Comparison of ENCODE assay signal across 28 cellular contexts in genomic region chr21:44466351-44466954, GRCh38. TPM values are rescaled to one million over a fixed set of nuclear protein-coding genes. Genes with fewer than 3 reads are reported as not detected.
DNase-seq lines count a peak whose midpoint lies in the region; ATAC-seq, FAIRE-seq and TF ChIP-seq lines count a peak whose summit lies in the region.
"Had no signal": no experiment of that assay in that cellular context is flagged by ENCODE, and none has a peak within 500 bp of the region (broad histone marks: within the 10 kb centered on the region; RNA-seq: fewer than 3 reads in every experiment).

No MANE protein-coding gene starts in this region.

- no TSS peak for BruUV-seq in HepG2 (replicated peaks; lab: Mats Ljungman, UMichigan)

- H2BK12ac ChIP-seq in neuronal stem cell (ENCODE audit: low read length) = no peak overlapping the region

- no peak for TF ChIP-seq POLR2A in HepG2 (IDR thresholded peaks at IDR 0.05; ENCODE audit: insufficient read depth in 1 of 2, low read depth in 2 of 2, low read length in 2 of 2)
- no peak for TF ChIP-seq POLR2A in right lobe of liver (IDR thresholded peaks at IDR 0.05)

- no peak for TF ChIP-seq CTCF in HepG2 (CRISPR knock-in tag; IDR thresholded peaks at IDR 0.05)
- no peak for TF ChIP-seq CTCF in right lobe of liver (IDR thresholded peaks at IDR 0.05)
- TF ChIP-seq CTCF in tibial artery (IDR thresholded peaks at IDR 0.05) = no peak

- H3K27ac ChIP-seq in HepG2 (ENCODE audit: extremely low read length, insufficient read depth, low read length) = no peak overlapping the region
- H3K27ac ChIP-seq in right lobe of liver = no peak overlapping the region
- H3K27ac ChIP-seq in neuronal stem cell (replicated peaks; ENCODE audit: low read length) = no peak overlapping the region
- no peak overlapping the region for H3K27ac ChIP-seq in tibial artery
- H3K27ac ChIP-seq: BLaER1, GM23248, Peyer's patch had no signal

- ATAC-seq in HepG2 (no peak), right lobe of liver (no peak), HG03571 (IDR thresholded peaks at IDR 0.05; ENCODE audit: unreplicated experiment) (no peak)

- peak overlapping the region; percentile 87 for H3K23ac ChIP-seq in neuronal stem cell (ENCODE audit: low read depth, low read length, poor library complexity)

- H2AFZ ChIP-seq in HepG2 (ENCODE audit: low read length) = no peak overlapping the region
- H2AFZ ChIP-seq in neuronal stem cell (ENCODE audit: low read length) = no peak overlapping the region
- H2AFZ ChIP-seq: GM23248 had no signal

- peak overlapping the region; percentile 87 for H3K14ac ChIP-seq in neuronal stem cell (ENCODE audit: low read length)

- FAIRE-seq in HepG2 (lab: Jason Lieb, UNC) = no peak
- FAIRE-seq: A204.1, D721Med, G401.6 had no signal

- H3K4me3 ChIP-seq in HepG2 (replicated peaks in 1 of 3; ENCODE audit: insufficient read depth in 1 of 3, low read depth in 2 of 3, low read length in 3 of 3) = no peak overlapping the region
- H3K4me3 ChIP-seq in right lobe of liver = no peak overlapping the region
- H3K4me3 ChIP-seq in neuronal stem cell (ENCODE audit: low read length in 2 of 2) = peak overlapping the region in 1 of 2 donors; percentile 63
- no peak overlapping the region for H3K4me3 ChIP-seq in tibial artery
- H3K4me3 ChIP-seq: BLaER1, GM23248, Peyer's patch had no signal

- no peak overlapping the region for H3K18ac ChIP-seq in neuronal stem cell (ENCODE audit: low read length)

- H4K8ac ChIP-seq in neuronal stem cell (ENCODE audit: low read depth, low read length) = no peak overlapping the region

- DNase-seq in NCI-H146 (lab: John Stamatoyannopoulos, UW) (peak; percentile 10), NCI-H146 treated with DMSO at 0.1 percent for 48 hours (lab: John Stamatoyannopoulos, UW; ENCODE audit: unreplicated experiment) (no peak), HepG2 (ENCODE audit: low spot score) (no peak), right lobe of liver (no peak), neuronal stem cell (ENCODE audit: low spot score) (no peak), tibial artery (no peak)
- DNase-seq: CD4-positive, CD25-positive, alpha-beta regulatory T cell; GM23248; H9; KBM-7; MV-4-11; NCI-H187 treated with DMSO at 0.1 percent for 48 hours; NCI-H2171 treated with DMSO at 0.1 percent for 48 hours; NCI-H345; NCI-H510A treated with DMSO at 0.1 percent for 48 hours; NCI-H82; OCI-M1; SHP77 treated with DMSO at 0.1 percent for 48 hours; SW 1271 had no signal

- no peak overlapping the region for H3K4me2 ChIP-seq in HepG2 (ENCODE audit: low read depth, low read length)
- no peak overlapping the region for H3K4me2 ChIP-seq in neuronal stem cell (ENCODE audit: insufficient read depth, low read length, poor library complexity, severe bottlenecking)
- H3K4me2 ChIP-seq: BLaER1 had no signal

- TF ChIP-seq RAD21 in HepG2 (CRISPR knock-in tag; IDR thresholded peaks at IDR 0.05) = no peak

- no peaks in the 10 kb centered on the region for H4K20me1 ChIP-seq in HepG2 (ENCODE audit: insufficient read depth, low read length)
- H4K20me1 ChIP-seq: BLaER1 had no signal

- H2BK15ac ChIP-seq in neuronal stem cell (ENCODE audit: low read length) = no peak overlapping the region

- no peak overlapping the region for H2BK120ac ChIP-seq in neuronal stem cell (ENCODE audit: low read depth, low read length)

- H3K79me1 ChIP-seq in neuronal stem cell (ENCODE audit: low read depth, low read length) = no peaks in the 10 kb centered on the region

- intact Hi-C loops in HepG2 (cut with micrococcal nuclease; ENCODE audit: unreplicated experiment) (no loop called here), right lobe of liver (cut with DNase I) (no loop called here), tibial artery (cut with DNase I; ENCODE audit: low total_unique reads) (no loop called here)

- CTCF ChIA-PET in HepG2 (lab: Yijun Ruan, JAX; ENCODE audit: low intra/inter-chr PET ratio, low total read pairs) = no interaction called here

- H3K36me3 ChIP-seq in HepG2 (replicated peaks in 1 of 2; ENCODE audit: control insufficient read depth in 1 of 2, insufficient read depth in 2 of 2, low read length in 2 of 2) = no peaks in the 10 kb centered on the region
- H3K36me3 ChIP-seq in right lobe of liver = no peaks in the 10 kb centered on the region
- no peaks in the 10 kb centered on the region for H3K36me3 ChIP-seq in neuronal stem cell (replicated peaks in 1 of 2; ENCODE audit: control insufficient read depth in 2 of 2, insufficient read depth in 2 of 2, low read length in 2 of 2)
- H3K36me3 ChIP-seq in tibial artery = no peaks in the 10 kb centered on the region
- H3K36me3 ChIP-seq: BLaER1, Peyer's patch had no signal

- no peak overlapping the region for H3K4ac ChIP-seq in neuronal stem cell (ENCODE audit: low read length)

- in situ Hi-C loops in HepG2 (cut with HindIII; ENCODE audit: extremely low pct_ligation_motif_present, low pct_unique_long_range_greater_than_20kb) = no loop called here

- TF ChIP-seq EP300 in HepG2 (IDR thresholded peaks at IDR 0.05; ENCODE audit: low read depth in 2 of 2, low read length in 2 of 2) (no peak), HepG2 (CRISPR knock-in tag; IDR thresholded peaks at IDR 0.05; ENCODE audit: borderline replicate concordance) (no peak)

- H3K79me2 ChIP-seq in HepG2 (ENCODE audit: insufficient read depth, low read length) = no peaks in the 10 kb centered on the region

- H4K91ac ChIP-seq in neuronal stem cell (ENCODE audit: low read depth, low read length, poor library complexity) = no peak overlapping the region

- no peaks in the 10 kb centered on the region for H3K9me3 ChIP-seq in HepG2 (ENCODE audit: low read length)
- no peaks in the 10 kb centered on the region for H3K9me3 ChIP-seq in right lobe of liver
- H3K9me3 ChIP-seq in neuronal stem cell (replicated peaks in 1 of 2; ENCODE audit: control insufficient read depth in 2 of 2, insufficient read depth in 1 of 2, low read depth in 1 of 2, low read length in 2 of 2) = peaks cover 0 to 2% of the 10 kb centered on the region in 2 donors
- H3K9me3 ChIP-seq in tibial artery = no peaks in the 10 kb centered on the region
- H3K9me3 ChIP-seq: BLaER1, Peyer's patch had no signal

- peak overlapping the region; percentile 33 for H2AK5ac ChIP-seq in neuronal stem cell (ENCODE audit: low read depth, low read length)

- 90% methylated on average over 6 of the region's 16 CpGs for WGBS in HepG2 (ENCODE audit: low lambda C conversion rate)
- 93% methylated on average over 2 of the region's 16 CpGs for WGBS in right lobe of liver (ENCODE audit: insufficient coverage, low coverage, low lambda C conversion rate, missing lambda C conversion rate)
- WGBS in neuronal stem cell (ENCODE audit: extremely low coverage in 2 of 2, insufficient read length in 2 of 2, insufficient replicate concordance in 1 of 2), 2 donors = no CpG with 5 or more reads among the region's 16 CpGs

- H3K4me1 ChIP-seq in HepG2 (ENCODE audit: insufficient read depth, low read length) (peaks cover 11% of the 10 kb centered on the region), right lobe of liver (peaks cover 0 to 14% (median 7%) of the 10 kb centered on the region in 4 donors), neuronal stem cell (ENCODE audit: control insufficient read depth in 2 of 2, insufficient read depth in 1 of 2, low read depth in 1 of 2, low read length in 2 of 2) (no peaks in the 10 kb centered on the region), tibial artery (peaks cover 0 to 5% (median 0%) of the 10 kb centered on the region in 4 donors)
- H3K4me1 ChIP-seq: Peyer's patch had no signal

- H3K9ac ChIP-seq in HepG2 (ENCODE audit: insufficient read depth, low read depth, low read length) (no peak overlapping the region), neuronal stem cell (ENCODE audit: low read depth, low read length, poor library complexity) (peak overlapping the region; percentile 79)
- H3K9ac ChIP-seq: BLaER1, GM23248 had no signal

- H3K27me3 ChIP-seq in HepG2 (ENCODE audit: control insufficient read depth in 1 of 2, insufficient read depth in 2 of 2, low read length in 2 of 2) (no peaks in the 10 kb centered on the region), right lobe of liver (no peaks in the 10 kb centered on the region), neuronal stem cell (ENCODE audit: control insufficient read depth in 3 of 3, insufficient read depth in 3 of 3, low read depth in 1 of 3, low read length in 3 of 3) (no peaks in the 10 kb centered on the region), tibial artery (peaks cover 0 to 9% of the 10 kb centered on the region in 2 donors)
- H3K27me3 ChIP-seq: BLaER1, Peyer's patch had no signal

- POLR2A ChIA-PET in HepG2 (lab: Yijun Ruan, JAX) = no interaction called here

- H2BK5ac ChIP-seq in neuronal stem cell (ENCODE audit: low read length) = no peak overlapping the region

TF ChIP-seq in HepG2, 621 proteins besides CTCF, POLR2A, EP300 and RAD21:
- TF ChIP-seq RFX1 (IDR thresholded peaks at IDR 0.05) (peak; percentile 46; the same call in 1 of the 2 replicates), SMAD1 (CRISPR knock-in tag; IDR thresholded peaks at IDR 0.05; ENCODE audit: borderline replicate concordance, low read depth) (no peak), ZNF83 (CRISPR knock-in tag; IDR thresholded peaks at IDR 0.05; ENCODE audit: borderline replicate concordance) (no peak)

RNA-seq across cellular contexts. Expression of gene LRRC3, which starts 11.1 kb away (rescaled TPM):
- total RNA-seq in HepG2 (2016; rRNA removed; fragmentation: Illumina TruSeq; extraction: Trizol) (3.9 and 4.8 TPM in 2 replicates), right lobe of liver (10 to 100 TPM in 5 of 6 experiments, 1 to 10 TPM in 1; 7.5 to 19.3 (median 13.9) TPM)
- 0.97 and 1.1 TPM in 2 replicates for total RNA-seq in HepG2 (2016; cell fraction: cytosol; rRNA removed; fragmentation: Illumina TruSeq; extraction: Trizol; ENCODE audit: low read depth)
- total RNA-seq in HepG2 (2016; cell fraction: insoluble cytoplasmic fraction; rRNA removed; fragmentation: Illumina TruSeq; extraction: Trizol) = 3.1 and 4.8 TPM in 2 replicates
- 3.5 and 4.4 TPM in 2 replicates for total RNA-seq in HepG2 (2016; cell fraction: membrane; rRNA removed; fragmentation: Illumina TruSeq; extraction: Trizol)
- 5.2 and 5.7 TPM in 2 replicates for total RNA-seq in HepG2 (2016; cell fraction: nucleus; rRNA removed; fragmentation: Illumina TruSeq; extraction: Trizol)
- polyA plus RNA-seq in HepG2 (2011; rRNA removed) = 16.5 and 24.3 TPM in 2 replicates
- polyA plus RNA-seq in HepG2 (2011; cell fraction: cytosol; rRNA removed) = 17.5 and 19.8 TPM in 2 replicates
- polyA plus RNA-seq in HepG2 (2011; cell fraction: nucleus; rRNA removed) = 25.9 and 31.8 TPM in 2 replicates
- 24.1 and 27.1 TPM in 2 replicates for polyA plus RNA-seq in HepG2 (2012)
- polyA plus RNA-seq in HepG2 (2016; cell fraction: cytosol; fragmentation: Illumina TruSeq; extraction: Trizol; ENCODE audit: low read depth) = 0.99 and 1.3 TPM in 2 replicates
- polyA plus RNA-seq in HepG2 (2016; cell fraction: insoluble cytoplasmic fraction; fragmentation: Illumina TruSeq; extraction: Trizol; ENCODE audit: low read depth) = 4.4 and 5.5 TPM in 2 replicates
- 2.9 and 3.4 TPM in 2 replicates for polyA plus RNA-seq in HepG2 (2016; cell fraction: membrane; fragmentation: Illumina TruSeq; extraction: Trizol; ENCODE audit: low read depth)
- 10.0 TPM in 2 replicates for polyA plus RNA-seq in HepG2 (2016; cell fraction: nucleus; fragmentation: Illumina TruSeq; extraction: Trizol; ENCODE audit: insufficient read depth, low read depth)
- 3.8 and 34.5 TPM in 2 replicates for polyA minus RNA-seq in HepG2 (2011; rRNA and poly(A)+ RNA removed; ENCODE audit: low replicate concordance)
- polyA minus RNA-seq in HepG2 (2011; cell fraction: cytosol; rRNA and poly(A)+ RNA removed) = 16.0 and 20.9 TPM in 2 replicates
- 10.4 and 13.4 TPM in 2 replicates for polyA minus RNA-seq in HepG2 (2011; cell fraction: nucleus; rRNA and poly(A)+ RNA removed)
- 4.0 TPM for polyA plus RNA-seq in neuronal stem cell (2013, experiment 1 of 2)
- 3.9 TPM for polyA plus RNA-seq in neuronal stem cell (2013, experiment 2 of 2)
- total RNA-seq: HT1080, LHCN-M2, MCF 10A had no signal
